In genomic region chr4:158775091-158775651, GRCh38 we compare ENCODE assay signal across 12 cellular contexts. TPM values are rescaled to one million over a fixed set of nuclear protein-coding genes. Genes with fewer than 3 reads are reported as not detected.
DNase-seq lines count a peak whose midpoint lies in the region; ATAC-seq, FAIRE-seq and TF ChIP-seq lines count a peak whose summit lies in the region.
"Had no signal": no experiment of that assay in that cellular context is flagged by ENCODE, and none has a peak within 500 bp of the region (broad histone marks: within the 10 kb centered on the region; RNA-seq: fewer than 3 reads in every experiment).

No MANE protein-coding gene starts in this region.

- TF ChIP-seq CTCF in PC-3 (conservative IDR thresholded peaks at IDR 0.05; ENCODE audit: low read depth, low read length): no peak
- TF ChIP-seq CTCF in lung (IDR thresholded peaks at IDR 0.05; ENCODE audit: control extremely low read depth, extremely low read depth): no peak
- TF ChIP-seq CTCF in tibial nerve (IDR thresholded peaks at IDR 0.05): no peak

- ATAC-seq in PC-3: peak; percentile 84
- peak; percentile 27 for ATAC-seq in lung (ENCODE audit: insufficient read depth, low FRiP score)
- no peak for ATAC-seq in HG03457 (IDR thresholded peaks at IDR 0.05; ENCODE audit: unreplicated experiment)
- ATAC-seq in HG03571 (IDR thresholded peaks at IDR 0.05; ENCODE audit: unreplicated experiment): no peak
- ATAC-seq: GM12878 had no signal

- no peaks in the 10 kb centered on the region for H3K9me3 ChIP-seq in PC-3 (ENCODE audit: low read length)
- no peaks in the 10 kb centered on the region for H3K9me3 ChIP-seq in duodenal mucosa (ENCODE audit: control insufficient read depth in 1 of 2, low read length in 2 of 2)
- no peaks in the 10 kb centered on the region for H3K9me3 ChIP-seq in lung (ENCODE audit: control insufficient read depth in 2 of 2, insufficient read depth in 1 of 2, low read length in 1 of 2)
- H3K9me3 ChIP-seq in tibial nerve: no peaks in the 10 kb centered on the region
- H3K9me3 ChIP-seq: prostate gland had no signal

- peak overlapping the region; percentile 60 for H2AFZ ChIP-seq in PC-3 (ENCODE audit: low read length)

- POLR2A ChIA-PET in PC-3 (lab: Charles Lee; ENCODE audit: unreplicated experiment): interaction anchor here (0.6 kb wide), 1 partner anchor 37 kb away, joined by 3 read pairs; no protein-coding TSS in a partner anchor

- BruUV-seq in PC-3 (replicated peaks; lab: Mats Ljungman, UMichigan): no TSS peak

- H3K9ac ChIP-seq in PC-3 (ENCODE audit: low read length) (peak overlapping the region; percentile 30), duodenal mucosa (ENCODE audit: low read depth in 1 of 2, low read length in 2 of 2) (no peak overlapping the region)

- no peaks in the 10 kb centered on the region; the same call in 1 of the 2 replicates for H4K20me1 ChIP-seq in PC-3 (ENCODE audit: low read length)

- TF ChIP-seq EP300 in tibial nerve (IDR thresholded peaks at IDR 0.05): peak in 1 of 2 donors; percentile 74

- H3F3A ChIP-seq in PC-3 (ENCODE audit: low read length, unreplicated experiment): no peaks in the 10 kb centered on the region

- H3K4me1 ChIP-seq in PC-3 (ENCODE audit: insufficient read depth, low read length) (peaks cover 28% of the 10 kb centered on the region), duodenal mucosa (ENCODE audit: control insufficient read depth in 1 of 2, insufficient read depth in 2 of 2, low read length in 2 of 2) (peaks cover 32 to 61% of the 10 kb centered on the region in 2 donors), lung (ENCODE audit: control insufficient read depth in 2 of 2, insufficient read depth in 2 of 2, low read length in 2 of 2) (peaks cover 5 to 53% of the 10 kb centered on the region in 2 donors), tibial nerve (peaks cover 0 to 96% (median 63%) of the 10 kb centered on the region in 4 donors)
- H3K4me1 ChIP-seq: prostate gland had no signal

- no peak for TF ChIP-seq POLR2A in tibial nerve (IDR thresholded peaks at IDR 0.05)

- CTCF ChIA-PET in PC-3 (lab: Charles Lee): no interaction called here

- peaks cover 70% of the 10 kb centered on the region for H3K79me2 ChIP-seq in PC-3 (ENCODE audit: low read length)

- H3K4me2 ChIP-seq in PC-3 (ENCODE audit: low read length): peak overlapping the region; percentile 78

- no peaks in the 10 kb centered on the region for H3K9me2 ChIP-seq in PC-3 (replicated peaks; ENCODE audit: low read length)

- intact Hi-C loops in PC-3 (cut with micrococcal nuclease): no loop called here

- no peaks in the 10 kb centered on the region for H3K27me3 ChIP-seq in PC-3 (ENCODE audit: low read length)
- H3K27me3 ChIP-seq in duodenal mucosa (ENCODE audit: control insufficient read depth in 1 of 2, insufficient read depth in 2 of 2, low read length in 2 of 2): no peaks in the 10 kb centered on the region
- H3K27me3 ChIP-seq in lung (ENCODE audit: control insufficient read depth, insufficient read depth): no peaks in the 10 kb centered on the region
- H3K27me3 ChIP-seq in tibial nerve: no peaks in the 10 kb centered on the region

- peak overlapping the region; percentile 28; the same call in 1 of the 2 replicates for H3K4me3 ChIP-seq in PC-3 (ENCODE audit: low read length)
- H3K4me3 ChIP-seq in duodenal mucosa (ENCODE audit: low read depth in 1 of 2, low read length in 2 of 2): no peak overlapping the region
- H3K4me3 ChIP-seq in lung: no peak overlapping the region
- H3K4me3 ChIP-seq in tibial nerve: peak overlapping the region in 1 of 4 donors; percentile 0
- H3K4me3 ChIP-seq: GM12878, prostate gland had no signal

- H3K27ac ChIP-seq in PC-3 (ENCODE audit: low read length) (peak overlapping the region; percentile 61), duodenal mucosa (ENCODE audit: low read depth, low read length) (peak overlapping the region; percentile 27), lung (ENCODE audit: low read depth in 1 of 2, low read length in 1 of 2) (peak overlapping the region; percentile 32 to 90), tibial nerve (peak overlapping the region; percentile 24 to 88 (median 62))
- H3K27ac ChIP-seq: prostate gland, WERI-Rb-1 had no signal

- H3K36me3 ChIP-seq in PC-3 (ENCODE audit: low read depth, low read length) (no peaks in the 10 kb centered on the region), duodenal mucosa (ENCODE audit: control insufficient read depth in 1 of 2, insufficient read depth in 2 of 2, low read length in 2 of 2) (no peaks in the 10 kb centered on the region), lung (ENCODE audit: control insufficient read depth in 2 of 2, insufficient read depth in 2 of 2, low read length in 2 of 2) (peaks cover 0 to 3% of the 10 kb centered on the region in 2 donors), tibial nerve (no peaks in the 10 kb centered on the region)
- H3K36me3 ChIP-seq: prostate gland, WERI-Rb-1 had no signal

- FAIRE-seq in RCC 7860 (lab: Jason Lieb, UNC): no peak
- FAIRE-seq: GM12878 had no signal

- peak; percentile 40 for DNase-seq in PC-3
- no peak for DNase-seq in lung (ENCODE audit: low spot score)
- DNase-seq in tibial nerve (ENCODE audit: low spot score in 2 of 2): no peak
- no peak for DNase-seq in RCC 7860 (ENCODE audit: low spot score)
- DNase-seq in NCI-H526 (lab: John Stamatoyannopoulos, UW): no peak
- DNase-seq: NCI-H146, WERI-Rb-1 had no signal

- WGBS in lung, 2 donors: 19 to 22% methylated on average over 1 of the region's 1 CpG
- 7 to 8% methylated on average over 1 of the region's 1 CpG for WGBS in tibial nerve, 2 donors

RNA-seq across cellular contexts. Expression of gene FNIP2, which starts 6.3 kb away (rescaled TPM):
- 5.2 and 6.7 TPM in 2 replicates for total RNA-seq in PC-3 (2014; rRNA removed)
- total RNA-seq in lung: 100 to 1,000 TPM in 1 of 2 donors, 10 to 100 TPM in 1; 57.4 to 150 TPM
- 10 to 100 TPM; 12.1 to 31.7 TPM for polyA plus RNA-seq in lung
- 10 to 100 TPM; 61.5 to 74.3 (median 69.3) TPM for total RNA-seq in tibial nerve

RNA-seq across cellular contexts. Expression of gene PPID, which starts 52.0 kb away (rescaled TPM):
- total RNA-seq in PC-3 (2014; rRNA removed): 34.4 and 43.3 TPM in 2 replicates
- 10 to 100 TPM; 17.3 to 39.0 TPM for total RNA-seq in lung
- 10 to 100 TPM; 14.7 to 25.4 TPM for polyA plus RNA-seq in lung
- total RNA-seq in tibial nerve: 10 to 100 TPM; 12.0 to 21.1 (median 16.1) TPM

Comparison
In these comparisons a context has a peak if more than half of its experiments do, and no peak if none do; other contexts are left out.
1. ATAC-seq: peak in PC-3 (single experiment) and lung (single experiment); none in HG03457 (single experiment) and HG03571 (single experiment).
2. Peak in every context shown above with its lines, with median percentiles within 50 percentile points of each other: H3K27ac ChIP-seq.